ENCODE assay signal across 16 cellular contexts in genomic region chr2:159811232-159811631, GRCh38.
"Had no signal": no experiment of that assay in that cellular context is flagged by ENCODE, and none has a peak within 500 bp of the region (broad histone marks: within the 10 kb centered on the region; RNA-seq: fewer than 3 reads in every experiment).

No MANE protein-coding gene starts in this region.

- H3K9me3 ChIP-seq: colonic mucosa, lower lobe of right lung, prostate gland, right atrium auricular region, thoracic aorta, tibial nerve, upper lobe of left lung had no signal

- H3K27me3 ChIP-seq: colonic mucosa, right atrium auricular region, tibial nerve, upper lobe of left lung had no signal

- H3K36me3 ChIP-seq: colonic mucosa, lower lobe of right lung, prostate gland, right atrium auricular region, thoracic aorta, tibial nerve, upper lobe of left lung had no signal

- H3K27ac ChIP-seq: colonic mucosa, epithelial cell of prostate, lower lobe of right lung, prostate gland, right atrium auricular region, thoracic aorta, tibial nerve, upper lobe of left lung had no signal

- DNase-seq: colonic mucosa; effector CD8-positive, alpha-beta T cell; endodermal cell; left ventricle myocardium superior; lower lobe of right lung; naive thymus-derived CD8-positive, alpha-beta T cell; nephron progenitor cell; nucleus accumbens; stimulated activated CD4-positive, alpha-beta T cell treated with anti-CD3 and anti-CD28 coated beads, Interleukin-2, amount 100 ng/mL, for 24 hours; stimulated activated CD4-positive, alpha-beta T cell treated with anti-CD3 and anti-CD28 coated beads, Interleukin-4, amount 100 ng/mL, for 24 hours; upper lobe of left lung had no signal

- H3K4me1 ChIP-seq: colonic mucosa, lower lobe of right lung, prostate gland, right atrium auricular region, tibial nerve, upper lobe of left lung had no signal

- H3K4me3 ChIP-seq: colonic mucosa, lower lobe of right lung, prostate gland, right atrium auricular region, thoracic aorta, tibial nerve, upper lobe of left lung had no signal
